Comparison of ENCODE assay signal across 9 cellular contexts in genomic region chr4:84814100-84814750, GRCh38.
DNase-seq lines count a peak whose midpoint lies in the region; ATAC-seq, FAIRE-seq and TF ChIP-seq lines count a peak whose summit lies in the region.
"Had no signal": no experiment of that assay in that cellular context is flagged by ENCODE, and none has a peak within 500 bp of the region (broad histone marks: within the 10 kb centered on the region; RNA-seq: fewer than 3 reads in every experiment).

No MANE protein-coding gene starts in this region.

- H3K9me3 ChIP-seq in BE2C (no peaks in the 10 kb centered on the region), IMR-90 (ENCODE audit: control insufficient read depth, insufficient read depth, low read length) (no peaks in the 10 kb centered on the region), K562 (replicated peaks; ENCODE audit: control insufficient read depth, insufficient read depth, low read depth, low read length) (no peaks in the 10 kb centered on the region), HepG2 (ENCODE audit: low read length) (no peaks in the 10 kb centered on the region), neuronal stem cell (replicated peaks in 1 of 2; ENCODE audit: control insufficient read depth in 2 of 2, insufficient read depth in 1 of 2, low read depth in 1 of 2, low read length in 2 of 2) (no peaks in the 10 kb centered on the region), kidney (ENCODE audit: control insufficient read depth in 1 of 2, low read length in 2 of 2) (no peaks in the 10 kb centered on the region)

- H2BK12ac ChIP-seq in neuronal stem cell (ENCODE audit: low read length): no peak overlapping the region

- ATAC-seq in IMR-90 (ENCODE audit: low read depth) (peak; percentile 98), K562 (peak; percentile 95), HepG2 (peak; percentile 90)

- no peak overlapping the region for H2AK9ac ChIP-seq in IMR-90 (replicated peaks; ENCODE audit: low read depth, low read length, poor library complexity)

- dilution Hi-C loops in IMR-90 (cut with HindIII; ENCODE audit: low sequenced_read_pairs, unreplicated experiment): no loop called here

- in situ Hi-C loops in IMR-90 (cut with MboI; ENCODE audit: low sequenced_read_pairs): no loop called here
- in situ Hi-C loops in K562 (cut with MboI): no loop called here
- in situ Hi-C loops in HepG2 (cut with HindIII; ENCODE audit: extremely low pct_ligation_motif_present, low pct_unique_long_range_greater_than_20kb): no loop called here

- BruUV-seq in IMR-90 (replicated peaks; lab: Mats Ljungman, UMichigan) (no TSS peak), K562 (replicated peaks; lab: Mats Ljungman, UMichigan) (no TSS peak), HepG2 (replicated peaks; lab: Mats Ljungman, UMichigan) (no TSS peak)

- H3K18ac ChIP-seq in IMR-90 (ENCODE audit: low read depth, low read length) (no peak overlapping the region), neuronal stem cell (ENCODE audit: low read length) (no peak overlapping the region)

- POLR2A ChIA-PET in IMR-90 (lab: Charles Lee; ENCODE audit: unreplicated experiment): no interaction called here
- POLR2A ChIA-PET in K562 (lab: Yijun Ruan, JAX): no interaction called here
- POLR2A ChIA-PET in HepG2 (lab: Yijun Ruan, JAX): no interaction called here

- H2BK120ac ChIP-seq in IMR-90 (ENCODE audit: low read depth, low read length) (0 out of 2 replicates have a peak overlapping the region, but pooled peaks have one; percentile 7), neuronal stem cell (ENCODE audit: low read depth, low read length) (no peak overlapping the region)

- H2BK20ac ChIP-seq in IMR-90 (ENCODE audit: low read depth, low read length): 0 out of 2 replicates have a peak overlapping the region, but pooled peaks have one; percentile 11

- peak; percentile 26 for FAIRE-seq in K562 (lab: Jason Lieb, UNC)
- no peak for FAIRE-seq in HepG2 (lab: Jason Lieb, UNC)
- no peak for FAIRE-seq in kidney (lab: Jason Lieb, UNC)

- TF ChIP-seq CTCF in BE2C (IDR thresholded peaks at IDR 0.05; ENCODE audit: low read depth, low read length) (no peak), IMR-90 (conservative IDR thresholded peaks at IDR 0.05; ENCODE audit: low read depth, low read length) (no peak), K562 (IDR thresholded peaks at IDR 0.05 in 2 of 3, conservative IDR thresholded peaks at IDR 0.05 in 1 of 3; ENCODE audit: insufficient read depth in 2 of 3, low read depth in 1 of 3, low read length in 3 of 3) (no peak), HepG2 (CRISPR knock-in tag; IDR thresholded peaks at IDR 0.05) (no peak), kidney (IDR thresholded peaks at IDR 0.05; ENCODE audit: borderline replicate concordance, extremely low read depth, insufficient read depth) (no peak)

- H2BK15ac ChIP-seq in IMR-90 (ENCODE audit: low read depth, low read length) (no peak overlapping the region), neuronal stem cell (ENCODE audit: low read length) (no peak overlapping the region)

- no peak overlapping the region for H4K5ac ChIP-seq in IMR-90 (ENCODE audit: low read depth, low read length)

- intact Hi-C loops in IMR-90 (cut with micrococcal nuclease) (no loop called here), K562 (cut with micrococcal nuclease) (no loop called here), HepG2 (cut with micrococcal nuclease; ENCODE audit: unreplicated experiment) (no loop called here), kidney (cut with DNase I) (no loop called here)

- TF ChIP-seq POLR2A in IMR-90 (IDR thresholded peaks at IDR 0.05; ENCODE audit: low read depth, low read length) (no peak), K562 (conservative IDR thresholded peaks at IDR 0.05) (no peak), HepG2 (IDR thresholded peaks at IDR 0.05; ENCODE audit: insufficient read depth in 1 of 2, low read depth in 2 of 2, low read length in 2 of 2) (no peak)

- H2AFZ ChIP-seq in IMR-90 (replicated peaks; ENCODE audit: low read length, poor library complexity): no peak overlapping the region
- H2AFZ ChIP-seq in K562 (ENCODE audit: low read depth, low read length): no peak overlapping the region
- H2AFZ ChIP-seq in HepG2 (ENCODE audit: low read length): no peak overlapping the region
- no peak overlapping the region for H2AFZ ChIP-seq in neuronal stem cell (ENCODE audit: low read length)

- H4K20me1 ChIP-seq in IMR-90 (ENCODE audit: insufficient read depth, low read length) (no peaks in the 10 kb centered on the region), K562 (replicated peaks; ENCODE audit: control insufficient read depth, insufficient read depth, low read length) (no peaks in the 10 kb centered on the region), HepG2 (ENCODE audit: insufficient read depth, low read length) (no peaks in the 10 kb centered on the region)

- H3K4me1 ChIP-seq in BE2C: peaks cover 19% of the 10 kb centered on the region
- no peaks in the 10 kb centered on the region; the same call in 1 of the 2 replicates for H3K4me1 ChIP-seq in IMR-90 (ENCODE audit: control insufficient read depth, insufficient read depth, low read length)
- peaks cover 0 to 4% of the 10 kb centered on the region in 2 experiments; a peak in 2 of 5 replicates for H3K4me1 ChIP-seq in K562 (replicated peaks in 1 of 2; ENCODE audit: control insufficient read depth in 2 of 2, insufficient read depth in 2 of 2, low read length in 2 of 2)
- H3K4me1 ChIP-seq in HepG2 (ENCODE audit: insufficient read depth, low read length): no peaks in the 10 kb centered on the region
- H3K4me1 ChIP-seq in neuronal stem cell (ENCODE audit: control insufficient read depth in 2 of 2, insufficient read depth in 1 of 2, low read depth in 1 of 2, low read length in 2 of 2): no peaks in the 10 kb centered on the region
- H3K4me1 ChIP-seq in kidney (ENCODE audit: control insufficient read depth in 1 of 2, insufficient read depth in 1 of 2, low read depth in 1 of 2, low read length in 2 of 2): no peaks in the 10 kb centered on the region

- TF ChIP-seq RAD21 in IMR-90 (IDR thresholded peaks at IDR 0.05; ENCODE audit: low read length) (no peak), K562 (CRISPR knock-in tag; conservative IDR thresholded peaks at IDR 0.05 in 1 of 2, IDR thresholded peaks at IDR 0.05 in 1 of 2) (no peak), HepG2 (CRISPR knock-in tag; IDR thresholded peaks at IDR 0.05) (no peak)

- H2BK5ac ChIP-seq in IMR-90 (ENCODE audit: low read depth, low read length, poor library complexity, severe bottlenecking) (no peak overlapping the region), neuronal stem cell (ENCODE audit: low read length) (no peak overlapping the region)

- no peak overlapping the region for H2AK5ac ChIP-seq in IMR-90 (ENCODE audit: low read depth, low read length)
- no peak overlapping the region for H2AK5ac ChIP-seq in neuronal stem cell (ENCODE audit: low read depth, low read length)

- H4K8ac ChIP-seq in IMR-90 (ENCODE audit: low read depth in 2 of 2, low read length in 2 of 2) (no peak overlapping the region; a peak in 2 of 4 replicates), neuronal stem cell (ENCODE audit: low read depth, low read length) (no peak overlapping the region)

- H3K27ac ChIP-seq in IMR-90 (ENCODE audit: insufficient read depth, low read length) (no peak overlapping the region), K562 (ENCODE audit: extremely low read depth, low read depth, low read length) (peak overlapping the region; percentile 34; the same call in 2 of the 3 replicates), HepG2 (ENCODE audit: extremely low read length, insufficient read depth, low read length) (no peak overlapping the region), neuronal stem cell (replicated peaks; ENCODE audit: low read length) (no peak overlapping the region), kidney (ENCODE audit: low read depth in 2 of 2, low read length in 2 of 2) (no peak overlapping the region)

- no peak overlapping the region; the same call in 1 of the 2 replicates for H3K4ac ChIP-seq in IMR-90 (ENCODE audit: low read depth, low read length)
- no peak overlapping the region for H3K4ac ChIP-seq in neuronal stem cell (ENCODE audit: low read length)

- H3K79me2 ChIP-seq in K562 (ENCODE audit: control insufficient read depth, insufficient read depth, low read length) (no peaks in the 10 kb centered on the region), HepG2 (ENCODE audit: insufficient read depth, low read length) (no peaks in the 10 kb centered on the region)

- TF ChIP-seq EP300 in K562 (IDR thresholded peaks at IDR 0.05; ENCODE audit: low read length): no peak
- TF ChIP-seq EP300 in HepG2 (IDR thresholded peaks at IDR 0.05; ENCODE audit: low read depth in 2 of 2, low read length in 2 of 2): no peak
- no peak for TF ChIP-seq EP300 in HepG2 (CRISPR knock-in tag; IDR thresholded peaks at IDR 0.05; ENCODE audit: borderline replicate concordance)

- no peaks in the 10 kb centered on the region for H3K27me3 ChIP-seq in BE2C
- no peaks in the 10 kb centered on the region for H3K27me3 ChIP-seq in IMR-90 (ENCODE audit: control insufficient read depth, insufficient read depth, low read length)
- no peaks in the 10 kb centered on the region for H3K27me3 ChIP-seq in K562 (ENCODE audit: control insufficient read depth in 2 of 2, insufficient read depth in 2 of 2, low read length in 2 of 2)
- no peaks in the 10 kb centered on the region for H3K27me3 ChIP-seq in HepG2 (ENCODE audit: control insufficient read depth in 1 of 2, insufficient read depth in 2 of 2, low read length in 2 of 2)
- no peaks in the 10 kb centered on the region for H3K27me3 ChIP-seq in neuronal stem cell (ENCODE audit: control insufficient read depth in 3 of 3, insufficient read depth in 3 of 3, low read depth in 1 of 3, low read length in 3 of 3)

- H4K91ac ChIP-seq in IMR-90 (ENCODE audit: insufficient read depth, low read depth, low read length): 0 out of 2 replicates have a peak overlapping the region, but pooled peaks have one; percentile 26
- H4K91ac ChIP-seq in neuronal stem cell (ENCODE audit: low read depth, low read length, poor library complexity): no peak overlapping the region

- peaks cover 3% of the 10 kb centered on the region; the same call in 1 of the 2 replicates for H3K9me1 ChIP-seq in IMR-90 (ENCODE audit: insufficient read depth, low read length)
- no peaks in the 10 kb centered on the region for H3K9me1 ChIP-seq in K562 (ENCODE audit: control insufficient read depth, insufficient read depth, low read length)

- CTCF ChIA-PET in IMR-90 (lab: Yijun Ruan, JAX): no interaction called here
- CTCF ChIA-PET in K562 (lab: Yijun Ruan, JAX; ENCODE audit: low intra/inter-chr PET ratio): no interaction called here
- CTCF ChIA-PET in HepG2 (lab: Yijun Ruan, JAX; ENCODE audit: low intra/inter-chr PET ratio, low total read pairs): no interaction called here

- H3K4me2 ChIP-seq in IMR-90 (ENCODE audit: low read depth, low read length) (no peak overlapping the region), K562 (ENCODE audit: insufficient read depth, low read length) (no peak overlapping the region), HepG2 (ENCODE audit: low read depth, low read length) (no peak overlapping the region), neuronal stem cell (ENCODE audit: insufficient read depth, low read length, poor library complexity, severe bottlenecking) (no peak overlapping the region)

- H3K9ac ChIP-seq in IMR-90 (ENCODE audit: low read depth, low read length): no peak overlapping the region
- no peak overlapping the region for H3K9ac ChIP-seq in K562 (ENCODE audit: insufficient read depth in 1 of 2, low read depth in 2 of 2, low read length in 2 of 2)
- no peak overlapping the region for H3K9ac ChIP-seq in HepG2 (ENCODE audit: insufficient read depth, low read depth, low read length)
- no peak overlapping the region for H3K9ac ChIP-seq in neuronal stem cell (ENCODE audit: low read depth, low read length, poor library complexity)
- no peak overlapping the region for H3K9ac ChIP-seq in kidney (ENCODE audit: low read length in 2 of 2)

- DNase-seq in BE2C: peak; percentile 69
- DNase-seq in IMR-90: peak; percentile 96
- peak in 2 of 4 experiments; percentile 26 to 56 for DNase-seq in K562 (ENCODE audit: extremely low read depth in 1 of 4, low spot score in 3 of 4)
- peak; percentile 45 for DNase-seq in HepG2 (ENCODE audit: low spot score)
- DNase-seq in stimulated activated CD4-positive, alpha-beta T cell treated with anti-CD3 and anti-CD28 coated beads, Interleukin-12 subunit alpha, Interleukin-12 subunit beta, amount 100 ng/mL, for 4 hours: no peak
- no peak for DNase-seq in neuronal stem cell (ENCODE audit: low spot score)
- no peak for DNase-seq in activated CD4-positive, alpha-beta T cell treated with anti-CD3 and anti-CD28 coated beads for 48 hours
- DNase-seq in kidney: no peak
- DNase-seq: NCI-H1105 had no signal

- no CpG with 5 or more reads among the region's 5 CpGs for WGBS in IMR-90 (ENCODE audit: extremely low coverage in 2 of 2, insufficient read length in 1 of 2), 2 experiments
- 23% methylated on average over 5 of the region's 5 CpGs for WGBS in K562 (ENCODE audit: insufficient coverage, low coverage, missing lambda C conversion rate)
- WGBS in HepG2 (ENCODE audit: low lambda C conversion rate): 92% methylated on average over 5 of the region's 5 CpGs
- no CpG with 5 or more reads among the region's 5 CpGs for whole genome bisulfite sequencing in neuronal stem cell (ENCODE audit: extremely low coverage in 2 of 2, insufficient read length in 2 of 2, insufficient replicate concordance in 1 of 2), 2 donors

- H3K79me1 ChIP-seq in IMR-90 (ENCODE audit: low read depth in 1 of 2, low read length in 2 of 2) (peaks cover 3 to 5% of the 10 kb centered on the region in 2 experiments; a peak in 2 of 4 replicates), neuronal stem cell (ENCODE audit: low read depth, low read length) (no peaks in the 10 kb centered on the region)

- no peak overlapping the region for H3K14ac ChIP-seq in IMR-90 (replicated peaks; ENCODE audit: low read depth, low read length)
- H3K14ac ChIP-seq in neuronal stem cell (ENCODE audit: low read length): no peak overlapping the region

- H3K36me3 ChIP-seq in BE2C: peaks cover 11% of the 10 kb centered on the region
- H3K36me3 ChIP-seq in IMR-90 (ENCODE audit: control insufficient read depth, insufficient read depth, low read length): peaks cover 6% of the 10 kb centered on the region
- H3K36me3 ChIP-seq in K562 (ENCODE audit: control insufficient read depth, insufficient read depth, low read length): no peaks in the 10 kb centered on the region; the same call in 2 of the 3 replicates
- H3K36me3 ChIP-seq in HepG2 (replicated peaks in 1 of 2; ENCODE audit: control insufficient read depth in 1 of 2, insufficient read depth in 2 of 2, low read length in 2 of 2): peaks cover 2 to 18% of the 10 kb centered on the region in 2 experiments; a peak in 2 of 5 replicates
- H3K36me3 ChIP-seq in neuronal stem cell (replicated peaks in 1 of 2; ENCODE audit: control insufficient read depth in 2 of 2, insufficient read depth in 2 of 2, low read length in 2 of 2): peaks cover 4 to 72% of the 10 kb centered on the region in 2 donors
- peaks cover 11 to 30% of the 10 kb centered on the region in 2 donors for H3K36me3 ChIP-seq in kidney (ENCODE audit: control insufficient read depth in 1 of 2, insufficient read depth in 2 of 2, low read length in 2 of 2)

- no peak overlapping the region for H3K56ac ChIP-seq in IMR-90 (ENCODE audit: extremely low read depth, insufficient read depth, low read length)

- H3K23ac ChIP-seq in IMR-90 (ENCODE audit: low read depth, low read length): no peak overlapping the region
- H3K23ac ChIP-seq in neuronal stem cell (ENCODE audit: low read depth, low read length, poor library complexity): no peak overlapping the region

- H3K4me3 ChIP-seq in BE2C (ENCODE audit: low read depth, low read length) (no peak overlapping the region), IMR-90 (ENCODE audit: insufficient read depth, low read depth, low read length) (no peak overlapping the region), K562 (no peak overlapping the region), HepG2 (replicated peaks in 1 of 3; ENCODE audit: insufficient read depth in 1 of 3, low read depth in 2 of 3, low read length in 3 of 3) (no peak overlapping the region), neuronal stem cell (ENCODE audit: low read length in 2 of 2) (no peak overlapping the region), kidney (ENCODE audit: low read length in 2 of 2) (no peak overlapping the region)

Comparison
In these comparisons a context has a peak if more than half of its experiments do, and no peak if none do; other contexts are left out.
1. DNase-seq: peak in BE2C (single experiment), IMR-90 (single experiment) and HepG2 (single experiment); none in stimulated activated CD4-positive, alpha-beta T cell treated with anti-CD3 and anti-CD28 coated beads, Interleukin-12 subunit alpha, Interleukin-12 subunit beta, amount 100 ng/mL, for 4 hours (single experiment), neuronal stem cell (single experiment), activated CD4-positive, alpha-beta T cell treated with anti-CD3 and anti-CD28 coated beads for 48 hours (single experiment) and kidney (single experiment).
2. Peak in every context shown above with its lines, with median percentiles within 50 percentile points of each other: ATAC-seq.